In the genomic region with DNA sequence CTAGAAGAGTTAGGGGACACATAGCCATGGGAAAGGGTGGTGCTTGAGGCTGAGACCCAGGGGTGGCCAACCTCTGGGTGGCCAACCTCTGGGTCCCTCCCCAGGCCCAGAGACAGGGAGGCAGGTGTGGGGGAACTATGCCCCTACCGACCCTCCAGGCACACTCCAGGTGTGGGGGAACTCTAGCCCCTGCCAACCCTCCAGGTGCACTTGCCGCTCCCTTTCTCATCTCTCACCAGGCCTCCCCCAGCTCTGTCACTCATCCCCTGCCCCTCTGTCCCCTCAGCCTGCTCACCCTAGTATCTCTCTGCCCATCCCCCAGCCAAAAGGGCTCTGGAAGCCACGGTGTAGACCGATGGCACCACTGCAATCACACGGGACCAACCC, we compare ENCODE assay signal across 15 cellular contexts. TPM values are rescaled to one million over a fixed set of nuclear protein-coding genes. Genes with fewer than 3 reads are reported as not detected.
DNase-seq lines count a peak whose midpoint lies in the region; ATAC-seq, FAIRE-seq and TF ChIP-seq lines count a peak whose summit lies in the region.
"Had no signal": no experiment of that assay in that cellular context is flagged by ENCODE, and none has a peak within 500 bp of the region (broad histone marks: within the 10 kb centered on the region; RNA-seq: fewer than 3 reads in every experiment).

No MANE protein-coding gene starts in this region.

- no peak overlapping the region for H3K4me3 ChIP-seq in lower leg skin (ENCODE audit: low read depth, poor library complexity, severe bottlenecking)

- no peak for DNase-seq in natural killer cell
- no peak for DNase-seq in natural killer cell treated with Interleukin-12 subunit alpha and Interleukin-12 subunit beta and Interleukin-15 and Interleukin-18, amount 100 ng/mL, for 72 hours (ENCODE audit: low spot score)
- DNase-seq in chondrocyte (ENCODE audit: low spot score): peak; percentile 65
- DNase-seq in posterior vena cava (ENCODE audit: low spot score): peak; percentile 48
- DNase-seq in HTR-8/SVneo (ENCODE audit: insufficient read length, low spot score): no peak
- DNase-seq in lower leg skin (ENCODE audit: low spot score in 2 of 2): no peak
- DNase-seq in erythroblast (lab: John Stamatoyannopoulos, UW): no peak
- DNase-seq: H7, KG1, NCI-H1436, NCI-H2081, NCI-H748 treated with DMSO at 0.1 percent for 48 hours, OCI-M1, RPMI8226 had no signal

- no peaks in the 10 kb centered on the region for H3K9me3 Mint-ChIP-seq in natural killer cell
- no peaks in the 10 kb centered on the region for H3K9me3 Mint-ChIP-seq in natural killer cell treated with Interleukin-12 subunit alpha and Interleukin-12 subunit beta and Interleukin-15 and Interleukin-18, amount 100 ng/mL, for 72 hours
- H3K9me3 Mint-ChIP-seq in chondrocyte (ENCODE audit: low read depth): no peaks in the 10 kb centered on the region

- peaks cover 15% of the 10 kb centered on the region in 2 donors for H3K27me3 Mint-ChIP-seq in natural killer cell (ENCODE audit: low read depth in 2 of 2)
- H3K27me3 Mint-ChIP-seq in natural killer cell treated with Interleukin-12 subunit alpha and Interleukin-12 subunit beta and Interleukin-15 and Interleukin-18, amount 100 ng/mL, for 72 hours: peaks cover 0 to 22% of the 10 kb centered on the region in 2 donors
- peaks cover 18% of the 10 kb centered on the region for H3K27me3 Mint-ChIP-seq in chondrocyte (ENCODE audit: low read depth)

- no peak for FAIRE-seq in HTR-8/SVneo (lab: Jason Lieb, UNC)

- 51 to 53% methylated on average over 5 of the region's 5 CpGs for WGBS in lower leg skin, 2 donors

- ATAC-seq in natural killer cell: peak; percentile 29 to 43 (median 40)
- no peak for ATAC-seq in natural killer cell treated with Interleukin-12 subunit alpha and Interleukin-12 subunit beta and Interleukin-15 and Interleukin-18, amount 100 ng/mL, for 72 hours

- H3K4me1 Mint-ChIP-seq in natural killer cell (no peaks in the 10 kb centered on the region), chondrocyte (ENCODE audit: low read depth) (no peaks in the 10 kb centered on the region)
- no peaks in the 10 kb centered on the region for H3K4me1 Mint-ChIP-seq in natural killer cell treated with Interleukin-12 subunit alpha and Interleukin-12 subunit beta and Interleukin-15 and Interleukin-18, amount 100 ng/mL, for 72 hours (ENCODE audit: low read depth in 2 of 2)

- TF ChIP-seq POLR2A in lower leg skin (IDR thresholded peaks at IDR 0.05) (no peak), erythroblast (IDR thresholded peaks at IDR 0.05; ENCODE audit: low read length) (no peak)

- H3K4me3 Mint-ChIP-seq in natural killer cell (no peak overlapping the region), chondrocyte (ENCODE audit: unreplicated experiment) (no peak overlapping the region)
- no peak overlapping the region for H3K4me3 Mint-ChIP-seq in natural killer cell treated with Interleukin-12 subunit alpha and Interleukin-12 subunit beta and Interleukin-15 and Interleukin-18, amount 100 ng/mL, for 72 hours

- TF ChIP-seq CTCF in natural killer cell (IDR thresholded peaks at IDR 0.05) (no peak), chondrocyte (IDR thresholded peaks at IDR 0.05) (no peak), lower leg skin (IDR thresholded peaks at IDR 0.05) (no peak)

- H3K36me3 Mint-ChIP-seq in natural killer cell: no peaks in the 10 kb centered on the region
- H3K36me3 Mint-ChIP-seq in natural killer cell treated with Interleukin-12 subunit alpha and Interleukin-12 subunit beta and Interleukin-15 and Interleukin-18, amount 100 ng/mL, for 72 hours: no peaks in the 10 kb centered on the region
- no peaks in the 10 kb centered on the region for H3K36me3 Mint-ChIP-seq in chondrocyte (ENCODE audit: low read depth)

- H3K27ac Mint-ChIP-seq in natural killer cell (no peak overlapping the region), chondrocyte (ENCODE audit: unreplicated experiment) (no peak overlapping the region)
- no peak overlapping the region for H3K27ac Mint-ChIP-seq in natural killer cell treated with Interleukin-12 subunit alpha and Interleukin-12 subunit beta and Interleukin-15 and Interleukin-18, amount 100 ng/mL, for 72 hours

- intact Hi-C loops in natural killer cell (cut with micrococcal nuclease) (no loop called here), posterior vena cava (cut with DNase I) (no loop called here), lower leg skin (cut with DNase I; ENCODE audit: low total_unique reads) (no loop called here)

RNA-seq across cellular contexts. Expression of gene VSTM2B, which starts 10.6 kb away (rescaled TPM):
- not detected for total RNA-seq in natural killer cell
- total RNA-seq in natural killer cell treated with Interleukin-12 subunit alpha and Interleukin-12 subunit beta and Interleukin-15 and Interleukin-18, amount 100 ng/mL, for 72 hours: not detected
- not detected in 3 replicates for total RNA-seq in chondrocyte
- total RNA-seq in posterior vena cava: not detected
- not detected for total RNA-seq in lower leg skin
- total RNA-seq: NCI-H460 had no signal

Comparison
In these comparisons a context has a peak if more than half of its experiments do, and no peak if none do; other contexts are left out.
1. ATAC-seq: peak in natural killer cell (3 of 3); none in natural killer cell treated with Interleukin-12 subunit alpha and Interleukin-12 subunit beta and Interleukin-15 and Interleukin-18, amount 100 ng/mL, for 72 hours (0 of 2).
2. DNase-seq: peak in chondrocyte (single experiment) and posterior vena cava (single experiment); none in natural killer cell (single experiment), natural killer cell treated with Interleukin-12 subunit alpha and Interleukin-12 subunit beta and Interleukin-15 and Interleukin-18, amount 100 ng/mL, for 72 hours (single experiment), HTR-8/SVneo (single experiment), lower leg skin (0 of 2) and erythroblast (0 of 2).